In the genomic region with DNA sequence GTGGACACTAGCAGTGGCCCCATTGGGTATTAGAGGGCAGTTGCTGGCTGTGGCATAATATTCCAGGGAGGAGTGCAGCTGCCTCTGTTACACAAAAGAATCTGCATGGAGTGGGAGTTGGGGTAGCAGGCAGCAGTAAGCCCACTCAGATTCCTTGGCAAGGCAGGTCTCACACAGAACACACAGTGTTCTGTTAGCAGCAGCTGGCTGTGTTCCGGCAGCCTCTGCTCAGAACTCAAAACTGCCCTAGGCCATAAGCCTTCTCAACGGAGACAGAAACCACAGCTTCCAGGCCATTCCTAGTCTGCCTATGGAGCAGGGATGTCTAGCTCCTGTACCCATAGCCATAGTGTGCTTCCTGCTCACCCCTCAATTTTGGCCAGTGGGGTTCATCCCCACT, we compare ENCODE assay signal across 13 cellular contexts.
"Had no signal": no experiment of that assay in that cellular context is flagged by ENCODE, and none has a peak within 500 bp of the region (broad histone marks: within the 10 kb centered on the region; RNA-seq: fewer than 3 reads in every experiment).

No MANE protein-coding gene starts in this region.

- H3K36me3 Mint-ChIP-seq: activated CD4-positive, alpha-beta memory T cell treated with anti-CD3 and anti-CD28 coated beads for 36 hours; activated CD8-positive, alpha-beta memory T cell treated with anti-CD3 and anti-CD28 coated beads, Interleukin-2, amount 10 ng/mL, durations not matched to agents 7 days and 5 days; activated naive CD4-positive, alpha-beta T cell treated with anti-CD3 and anti-CD28 coated beads, Interleukin-2, amount 10 ng/mL, durations not matched to agents 7 days and 5 days; stimulated activated naive B cell treated with anti-CD40 and anti-IgM and Interleukin-4, amounts not matched to agents 10 μg/mL and 1 μg/mL and 100 μg/mL, for 72 hours had no signal

- H3K27me3 Mint-ChIP-seq: activated CD4-positive, alpha-beta memory T cell treated with anti-CD3 and anti-CD28 coated beads for 36 hours; activated CD4-positive, alpha-beta T cell treated with anti-CD3 and anti-CD28 coated beads for 36 hours; activated CD8-positive, alpha-beta memory T cell treated with anti-CD3 and anti-CD28 coated beads, Interleukin-2, amount 10 ng/mL, durations not matched to agents 7 days and 5 days; activated naive CD4-positive, alpha-beta T cell treated with anti-CD3 and anti-CD28 coated beads, Interleukin-2, amount 10 ng/mL, durations not matched to agents 7 days and 5 days; activated T-cell treated with anti-CD3 and anti-CD28 coated beads, Interleukin-2, amount 50 U/mL, for 24 hours; stimulated activated naive B cell treated with anti-CD40 and anti-IgM and Interleukin-4, amounts not matched to agents 10 μg/mL and 1 μg/mL and 100 μg/mL, for 72 hours had no signal

- H3K9me3 Mint-ChIP-seq: activated CD4-positive, alpha-beta memory T cell treated with anti-CD3 and anti-CD28 coated beads for 36 hours; activated naive CD4-positive, alpha-beta T cell treated with anti-CD3 and anti-CD28 coated beads, Interleukin-2, amount 10 ng/mL, durations not matched to agents 7 days and 5 days; activated T-cell treated with anti-CD3 and anti-CD28 coated beads, Interleukin-2, amount 50 U/mL, for 24 hours; stimulated activated naive B cell treated with anti-CD40 and anti-IgM and Interleukin-4, amounts not matched to agents 10 μg/mL and 1 μg/mL and 100 μg/mL, for 72 hours had no signal

- H3K4me3 Mint-ChIP-seq: activated CD4-positive, alpha-beta memory T cell treated with anti-CD3 and anti-CD28 coated beads for 36 hours; activated CD4-positive, alpha-beta T cell treated with anti-CD3 and anti-CD28 coated beads for 36 hours; activated CD8-positive, alpha-beta memory T cell treated with anti-CD3 and anti-CD28 coated beads, Interleukin-2, amount 10 ng/mL, durations not matched to agents 7 days and 5 days; activated naive CD4-positive, alpha-beta T cell treated with anti-CD3 and anti-CD28 coated beads, Interleukin-2, amount 10 ng/mL, durations not matched to agents 7 days and 5 days; activated T-cell treated with anti-CD3 and anti-CD28 coated beads, Interleukin-2, amount 50 U/mL, for 24 hours; stimulated activated naive B cell treated with anti-CD40 and anti-IgM and Interleukin-4, amounts not matched to agents 10 μg/mL and 1 μg/mL and 100 μg/mL, for 72 hours had no signal

- H3K4me3 ChIP-seq: coronary artery, esophagus muscularis mucosa, thyroid gland, uterus had no signal

- H3K27me3 ChIP-seq: esophagus muscularis mucosa, neutrophil, thyroid gland, uterus had no signal

- H3K27ac Mint-ChIP-seq: activated CD4-positive, alpha-beta memory T cell treated with anti-CD3 and anti-CD28 coated beads for 36 hours; activated CD4-positive, alpha-beta T cell treated with anti-CD3 and anti-CD28 coated beads for 36 hours; activated CD8-positive, alpha-beta memory T cell treated with anti-CD3 and anti-CD28 coated beads, Interleukin-2, amount 10 ng/mL, durations not matched to agents 7 days and 5 days; activated naive CD4-positive, alpha-beta T cell treated with anti-CD3 and anti-CD28 coated beads, Interleukin-2, amount 10 ng/mL, durations not matched to agents 7 days and 5 days; activated T-cell treated with anti-CD3 and anti-CD28 coated beads, Interleukin-2, amount 50 U/mL, for 24 hours; stimulated activated naive B cell treated with anti-CD40 and anti-IgM and Interleukin-4, amounts not matched to agents 10 μg/mL and 1 μg/mL and 100 μg/mL, for 72 hours had no signal

- H3K9me3 ChIP-seq: esophagus muscularis mucosa, neutrophil, thyroid gland, uterus had no signal

- ATAC-seq: activated CD4-positive, alpha-beta T cell treated with anti-CD3 and anti-CD28 coated beads for 36 hours; activated CD8-positive, alpha-beta memory T cell treated with anti-CD3 and anti-CD28 coated beads, Interleukin-2, amount 10 ng/mL, durations not matched to agents 7 days and 5 days; stimulated activated naive B cell treated with anti-CD40 and anti-IgM and Interleukin-4, amounts not matched to agents 10 μg/mL and 1 μg/mL and 100 μg/mL, for 72 hours had no signal

- H3K4me1 ChIP-seq: esophagus muscularis mucosa, thyroid gland had no signal

- DNase-seq: activated CD4-positive, alpha-beta memory T cell treated with anti-CD3 and anti-CD28 coated beads for 36 hours; activated CD4-positive, alpha-beta T cell treated with anti-CD3 and anti-CD28 coated beads for 36 hours; activated CD8-positive, alpha-beta memory T cell treated with anti-CD3 and anti-CD28 coated beads, Interleukin-2, amount 10 ng/mL, durations not matched to agents 7 days and 5 days; activated naive CD4-positive, alpha-beta T cell treated with anti-CD3 and anti-CD28 coated beads, Interleukin-2, amount 10 ng/mL, durations not matched to agents 7 days and 5 days; activated T-cell treated with anti-CD3 and anti-CD28 coated beads, Interleukin-2, amount 50 U/mL, for 24 hours; hippocampal formation; stimulated activated CD4-positive, alpha-beta T cell treated with anti-CD3 and anti-CD28 coated beads, Interleukin-2, amount 100 ng/mL, for 48 hours; stimulated activated naive B cell treated with anti-CD40 and anti-IgM and Interleukin-4, amounts not matched to agents 10 μg/mL and 1 μg/mL and 100 μg/mL, for 72 hours; thyroid gland; uterus had no signal

- H3K36me3 ChIP-seq: esophagus muscularis mucosa, neutrophil, thyroid gland, uterus had no signal

- H3K4me1 Mint-ChIP-seq: activated CD4-positive, alpha-beta T cell treated with anti-CD3 and anti-CD28 coated beads for 36 hours; activated CD8-positive, alpha-beta memory T cell treated with anti-CD3 and anti-CD28 coated beads, Interleukin-2, amount 10 ng/mL, durations not matched to agents 7 days and 5 days; activated naive CD4-positive, alpha-beta T cell treated with anti-CD3 and anti-CD28 coated beads, Interleukin-2, amount 10 ng/mL, durations not matched to agents 7 days and 5 days; stimulated activated naive B cell treated with anti-CD40 and anti-IgM and Interleukin-4, amounts not matched to agents 10 μg/mL and 1 μg/mL and 100 μg/mL, for 72 hours had no signal

- H3K27ac ChIP-seq: coronary artery, esophagus muscularis mucosa, neutrophil, thyroid gland, uterus had no signal
